Comparison of ENCODE assay signal across 8 cellular contexts in genomic region chr2:68767031-68767961, GRCh38. TPM values are rescaled to one million over a fixed set of nuclear protein-coding genes. Genes with fewer than 3 reads are reported as not detected.
A peak's percentile ranks its signal among the peaks of the same experiment; 100 is the strongest.
DNase-seq lines count a peak whose midpoint lies in the region; ATAC-seq and TF ChIP-seq lines count a peak whose summit lies in the region.

No MANE protein-coding gene starts in this region.

- ATAC-seq in GM19324 (IDR thresholded peaks at IDR 0.05; ENCODE audit: low FRiP score, unreplicated experiment): peak; percentile 39
- peak; percentile 15 to 39 for ATAC-seq in activated naive CD4-positive, alpha-beta T cell treated with anti-CD3 and anti-CD28 coated beads, Interleukin-2, amount 50 U/mL, for 72 hours

- no peaks in the 10 kb centered on the region for H3K27me3 ChIP-seq in BE2C

- H3K4me1 ChIP-seq in BE2C: no peaks in the 10 kb centered on the region

- H3K27ac Mint-ChIP-seq in activated naive CD4-positive, alpha-beta T cell treated with anti-CD3 and anti-CD28 coated beads, Interleukin-2, amount 50 U/mL, for 72 hours: peak overlapping the region; percentile 79 to 95

- no peak overlapping the region for H3K4me3 ChIP-seq in BE2C (ENCODE audit: low read depth, low read length)

- no peaks in the 10 kb centered on the region for H3K36me3 ChIP-seq in KOPT-K1 (ENCODE audit: insufficient read depth, low read length)
- no peaks in the 10 kb centered on the region for H3K36me3 ChIP-seq in BE2C

- H3K9me3 ChIP-seq in KOPT-K1 (ENCODE audit: insufficient read depth, low read length, poor library complexity, severe bottlenecking) (no peaks in the 10 kb centered on the region), BE2C (no peaks in the 10 kb centered on the region)

- DNase-seq in activated naive CD4-positive, alpha-beta T cell treated with anti-CD3 and anti-CD28 coated beads, Interleukin-2, amount 50 U/mL, for 72 hours (ENCODE audit: low spot score in 2 of 2): no peak
- DNase-seq in stimulated activated CD4-positive, alpha-beta T cell treated with anti-CD3 and anti-CD28 coated beads, Interleukin-4, amount 100 ng/mL, for 24 hours: peak; percentile 51
- DNase-seq in A172 (ENCODE audit: low spot score) (no peak), BE2C (no peak), NCI-H2196 treated with DMSO at 0.1 percent for 48 hours (lab: John Stamatoyannopoulos, UW; ENCODE audit: unreplicated experiment) (no peak), SW480 (ENCODE audit: low spot score) (no peak)

- no peak for TF ChIP-seq CTCF in BE2C (IDR thresholded peaks at IDR 0.05; ENCODE audit: low read depth, low read length)

- peak overlapping the region; percentile 90 for H3K27ac ChIP-seq in KOPT-K1 (ENCODE audit: low read depth, low read length, poor library complexity, severe bottlenecking)

- H3K36me3 Mint-ChIP-seq in activated naive CD4-positive, alpha-beta T cell treated with anti-CD3 and anti-CD28 coated beads, Interleukin-2, amount 50 U/mL, for 72 hours: no peaks in the 10 kb centered on the region

- H3K9me3 Mint-ChIP-seq in activated naive CD4-positive, alpha-beta T cell treated with anti-CD3 and anti-CD28 coated beads, Interleukin-2, amount 50 U/mL, for 72 hours: no peaks in the 10 kb centered on the region

RNA-seq across cellular contexts. Expression of gene ARHGAP25, which starts 32.7 kb away (rescaled TPM):
- total RNA-seq in activated naive CD4-positive, alpha-beta T cell treated with anti-CD3 and anti-CD28 coated beads, Interleukin-2, amount 50 U/mL, for 72 hours: 10 to 100 TPM; 37.7 to 43.0 TPM
- not detected in 2 replicates for total RNA-seq in A172 (2014; rRNA removed; shearing (Covaris generic))
- not detected for polyA plus RNA-seq in BE2C (2012; ENCODE audit: insufficient read depth, insufficient read length, low read depth)

Comparison
In these comparisons a context has a peak if more than half of its experiments do, and no peak if none do; other contexts are left out.
1. RNA of gene ARHGAP25, which starts 32.7 kb away (total RNA-seq): 37.7 to 43.0 TPM in activated naive CD4-positive, alpha-beta T cell treated with anti-CD3 and anti-CD28 coated beads, Interleukin-2, amount 50 U/mL, for 72 hours; not detected in A172; every median in the first group is over 10 times any median in the second.